22 cellular contexts compared by ENCODE assay signal in genomic region chr1:207029991-207030521, GRCh38. TPM values are rescaled to one million over a fixed set of nuclear protein-coding genes. Genes with fewer than 3 reads are reported as not detected.
DNase-seq lines count a peak whose midpoint lies in the region; ATAC-seq and TF ChIP-seq lines count a peak whose summit lies in the region.
"Had no signal": no experiment of that assay in that cellular context is flagged by ENCODE, and none has a peak within 500 bp of the region (broad histone marks: within the 10 kb centered on the region; RNA-seq: fewer than 3 reads in every experiment).

No MANE protein-coding gene starts in this region.

- no peak for TF ChIP-seq CTCF in PC-9 (conservative IDR thresholded peaks at IDR 0.05)
- no peak for TF ChIP-seq CTCF in epithelial cell of esophagus (IDR thresholded peaks at IDR 0.05; ENCODE audit: insufficient read depth, low read depth, low read length, missing control alignments)
- no peak for TF ChIP-seq CTCF in osteoblast (IDR thresholded peaks at IDR 0.05; ENCODE audit: extremely low read depth, low read depth, low read length)

- H3K4me2 ChIP-seq in PC-9: peak overlapping the region; percentile 84
- no peak overlapping the region for H3K4me2 ChIP-seq in osteoblast (ENCODE audit: insufficient read depth, low read length)
- H3K4me2 ChIP-seq: SK-N-SH had no signal

- CTCF ChIA-PET in PC-9 (lab: Charles Lee): no interaction called here

- no peaks in the 10 kb centered on the region for H3K9me2 ChIP-seq in PC-9 (ENCODE audit: insufficient read depth)
- H3K9me2 ChIP-seq: SK-N-SH had no signal

- H3K79me2 ChIP-seq in PC-9 (ENCODE audit: low read depth) (peaks cover 22% of the 10 kb centered on the region), osteoblast (ENCODE audit: insufficient read depth, low read length) (no peaks in the 10 kb centered on the region)

- ATAC-seq in HG02938 (IDR thresholded peaks at IDR 0.05; ENCODE audit: unreplicated experiment): no peak
- ATAC-seq: stimulated activated naive CD8-positive, alpha-beta T cell treated with anti-CD3 and anti-CD28 coated beads, Interleukin-15, amount 100 ng/mL, for 72 hours had no signal

- POLR2A ChIA-PET in PC-9 (lab: Charles Lee; ENCODE audit: unreplicated experiment): interaction anchor here (0.7 to 1.1 kb wide), 2 partner anchors 9 to 23 kb away, joined by 4 read pairs; partner anchors contain the start of gene PFKFB2

- H3K9me3 ChIP-seq in PC-9 (ENCODE audit: insufficient read depth, low read depth) (no peaks in the 10 kb centered on the region), osteoblast (ENCODE audit: low read depth, low read length) (no peaks in the 10 kb centered on the region)
- H3K9me3 ChIP-seq: SK-N-SH had no signal

- DNase-seq in COR-L47 (lab: John Stamatoyannopoulos, UW) (peak; percentile 18), PC-9 (no peak), epithelial cell of esophagus (ENCODE audit: low read depth) (peak; percentile 72), osteoblast (ENCODE audit: insufficient read length, low spot score, missing footprints) (peak; percentile 60), CD1c-positive myeloid dendritic cell (ENCODE audit: extremely low spot score) (no peak)
- no peak for DNase-seq in stimulated activated CD4-positive, alpha-beta T cell treated with anti-CD3 and anti-CD28 coated beads, Interleukin-2, amount 100 ng/mL, for 48 hours
- DNase-seq in activated effector memory CD4-positive, alpha-beta T cell treated with Interleukin-2 at 50 U/mL for 16 hours: no peak
- DNase-seq: activated CD4-positive, alpha-beta T cell treated with anti-CD3 and anti-CD28 coated beads, Interleukin-2, amount 50 U/mL, for 4 hours; activated naive CD8-positive, alpha-beta T cell treated with anti-CD3 and anti-CD28 coated beads, Interleukin-2, amount 10 ng/mL, durations not matched to agents 7 days and 5 days; activated T-cell treated with anti-CD3 and anti-CD28 coated beads, Interleukin-2, amount 50 U/mL, for 24 hours; central memory CD4-positive, alpha-beta T cell; GF-D8; HCEC 1CT; NCI-H1694; NCI-H510A; nephron progenitor cell; SK-N-SH; stimulated activated naive CD8-positive, alpha-beta T cell treated with anti-CD3 and anti-CD28 coated beads, Interleukin-15, amount 100 ng/mL, for 72 hours had no signal

- no peak overlapping the region for H2AFZ ChIP-seq in PC-9
- no peak overlapping the region for H2AFZ ChIP-seq in osteoblast (ENCODE audit: low read length)

- H3K27ac ChIP-seq in PC-9: no peak overlapping the region
- H3K27ac ChIP-seq in osteoblast (ENCODE audit: low read depth, low read length): no peak overlapping the region

- H3K36me3 ChIP-seq in PC-9 (ENCODE audit: low read depth): no peaks in the 10 kb centered on the region
- no peaks in the 10 kb centered on the region for H3K36me3 ChIP-seq in osteoblast (ENCODE audit: insufficient read depth, low read length)

- H4K20me1 ChIP-seq in PC-9 (ENCODE audit: insufficient read depth) (no peaks in the 10 kb centered on the region), osteoblast (ENCODE audit: insufficient read depth, low read length) (no peaks in the 10 kb centered on the region)

- H3K4me1 ChIP-seq in PC-9 (replicated peaks; ENCODE audit: insufficient read depth) (peaks cover 98% of the 10 kb centered on the region), osteoblast (ENCODE audit: insufficient read depth, low read length) (peaks cover 23% of the 10 kb centered on the region)

- H3K4me3 ChIP-seq in PC-9: no peak overlapping the region; the same call in 1 of the 2 replicates
- peak overlapping the region; percentile 100 for H3K4me3 ChIP-seq in epithelial cell of esophagus (ENCODE audit: low read length)
- no peak overlapping the region for H3K4me3 ChIP-seq in osteoblast (ENCODE audit: insufficient read depth, low read length)

- intact Hi-C loops in PC-9 (cut with micrococcal nuclease; ENCODE audit: unreplicated experiment): loop anchor here (10.0 kb wide), 1 partner anchor 295 kb away; the partner anchor contains the start of gene CD55

- no peaks in the 10 kb centered on the region for H3K27me3 ChIP-seq in PC-9 (ENCODE audit: insufficient read depth, low read depth)
- H3K27me3 ChIP-seq in osteoblast (ENCODE audit: insufficient read depth, low read length): no peaks in the 10 kb centered on the region

- H3F3A ChIP-seq in PC-9 (ENCODE audit: insufficient read depth, low read depth): peaks cover 49% of the 10 kb centered on the region

- BruUV-seq in PC-9 (replicated peaks; lab: Mats Ljungman, UMichigan): no TSS peak

RNA-seq across cellular contexts. Expression of gene C1orf116, which starts 2.5 kb away (rescaled TPM):
- total RNA-seq in PC-9 (2021) (30.2 and 36.7 TPM in 2 replicates), osteoblast (not detected in 2 replicates)
- total RNA-seq: activated naive CD8-positive, alpha-beta T cell treated with anti-CD3 and anti-CD28 coated beads, Interleukin-2, amount 10 ng/mL, durations not matched to agents 7 days and 5 days; lung microvascular endothelial cell; OCI-LY7 had no signal

RNA-seq across cellular contexts. Expression of gene YOD1, which starts 21.0 kb away (rescaled TPM):
- total RNA-seq in PC-9 (2021) (11.2 and 12.5 TPM in 2 replicates), osteoblast (8.0 and 8.3 TPM in 2 replicates)

RNA-seq across cellular contexts. Expression of gene PFKFB2, which starts 23.0 kb away (rescaled TPM):
- total RNA-seq in PC-9 (2021) (16.3 and 28.0 TPM in 2 replicates), osteoblast (14.5 and 17.7 TPM in 2 replicates)

RNA-seq across cellular contexts. Expression of gene C4BPB, which starts 58.6 kb away (rescaled TPM):
- total RNA-seq in PC-9 (2021) (1.4 and 4.2 TPM in 2 replicates), osteoblast (not detected in 2 replicates)
- total RNA-seq: HT1080, lung microvascular endothelial cell, OCI-LY7 had no signal

RNA-seq across cellular contexts. Expression of gene FCAMR, which starts 59.8 kb away (rescaled TPM):
- total RNA-seq in PC-9 (2021) (not detected in 2 replicates), osteoblast (not detected in 2 replicates)
- total RNA-seq: HT1080, lung microvascular endothelial cell, OCI-LY7 had no signal

Comparison
In these comparisons a context has a peak if more than half of its experiments do, and no peak if none do; other contexts are left out.
1. DNase-seq: peak in COR-L47 (single experiment), epithelial cell of esophagus (single experiment) and osteoblast (single experiment); none in PC-9 (0 of 2), CD1c-positive myeloid dendritic cell (single experiment), stimulated activated CD4-positive, alpha-beta T cell treated with anti-CD3 and anti-CD28 coated beads, Interleukin-2, amount 100 ng/mL, for 48 hours (0 of 2) and activated effector memory CD4-positive, alpha-beta T cell treated with Interleukin-2 at 50 U/mL for 16 hours (single experiment).
2. RNA of gene C1orf116, which starts 2.5 kb away (total RNA-seq): 30.2 to 36.7 TPM in PC-9; not detected in osteoblast; every median in the first group is over 10 times any median in the second.